ENCODE assay signal across 21 cellular contexts in genomic region chr14:24181251-24182077, GRCh38. TPM values are rescaled to one million over a fixed set of nuclear protein-coding genes. Genes with fewer than 3 reads are reported as not detected.
DNase-seq lines count a peak whose midpoint lies in the region; ATAC-seq and TF ChIP-seq lines count a peak whose summit lies in the region.
"Had no signal": no experiment of that assay in that cellular context is flagged by ENCODE, and none has a peak within 500 bp of the region (broad histone marks: within the 10 kb centered on the region; RNA-seq: fewer than 3 reads in every experiment).

No MANE protein-coding gene starts in this region.

- H3K4me1 Mint-ChIP-seq in T-helper 1 cell treated with Interleukin-12 subunit alpha and Interleukin-12 subunit beta and Interleukin-4 antibody, amounts not matched to agents 30 μg/mL and 1 μg/mL, for 36 hours (ENCODE audit: low read depth), result no peaks in the 10 kb centered on the region
- H3K4me1 Mint-ChIP-seq in central memory CD8-positive, alpha-beta T cell, result peaks cover 4% of the 10 kb centered on the region

- peaks cover 46% of the 10 kb centered on the region for H3K36me3 Mint-ChIP-seq in T-helper 1 cell treated with Interleukin-12 subunit alpha and Interleukin-12 subunit beta and Interleukin-4 antibody, amounts not matched to agents 30 μg/mL and 1 μg/mL, for 36 hours (ENCODE audit: low read depth)
- H3K36me3 Mint-ChIP-seq in central memory CD8-positive, alpha-beta T cell (ENCODE audit: insufficient read depth), result peaks cover 21% of the 10 kb centered on the region

- H3K36me3 ChIP-seq in rectal smooth muscle tissue (ENCODE audit: control insufficient read depth, insufficient read depth, low read length), result peaks cover 37% of the 10 kb centered on the region

- H3K27me3 Mint-ChIP-seq in T-helper 1 cell treated with Interleukin-12 subunit alpha and Interleukin-12 subunit beta and Interleukin-4 antibody, amounts not matched to agents 30 μg/mL and 1 μg/mL, for 36 hours (ENCODE audit: low read depth), result no peaks in the 10 kb centered on the region
- H3K27me3 Mint-ChIP-seq in central memory CD8-positive, alpha-beta T cell, result no peaks in the 10 kb centered on the region

- no peaks in the 10 kb centered on the region for H3K9me3 Mint-ChIP-seq in T-helper 1 cell treated with Interleukin-12 subunit alpha and Interleukin-12 subunit beta and Interleukin-4 antibody, amounts not matched to agents 30 μg/mL and 1 μg/mL, for 36 hours
- no peaks in the 10 kb centered on the region for H3K9me3 Mint-ChIP-seq in central memory CD8-positive, alpha-beta T cell

- DNase-seq in T-helper 1 cell, result no peak
- DNase-seq in central memory CD8-positive, alpha-beta T cell (ENCODE audit: low spot score in 2 of 2), result no peak
- no peak for DNase-seq in stimulated activated CD4-positive, alpha-beta T cell treated with anti-CD3 and anti-CD28 coated beads, Interleukin-4, amount 100 ng/mL, for 4 hours
- DNase-seq: activated CD8-positive, alpha-beta memory T cell treated with anti-CD3 and anti-CD28 coated beads for 24 hours; activated gamma-delta T cell; C1 segment of cervical spinal cord; DMS153; effector CD4-positive, alpha-beta T cell; kidney glomerular epithelial cell; NCI-H1930; NCI-H524 treated with DMSO at 0.1 percent for 48 hours; PC-9; SK-N-SH; stimulated activated CD4-positive, alpha-beta T cell treated with anti-CD3 and anti-CD28 coated beads, Interleukin-2, amount 100 ng/mL, for 48 hours; stimulated activated CD8-positive, alpha-beta memory T cell treated with anti-CD3 and anti-CD28 coated beads, Interleukin-4, amount 100 ng/mL, for 48 hours had no signal

- no peak overlapping the region for H3K9ac ChIP-seq in rectal smooth muscle tissue (ENCODE audit: low read length)
- H3K9ac ChIP-seq: SK-N-SH had no signal

- peak overlapping the region; percentile 95 for H3K27ac ChIP-seq in rectal smooth muscle tissue (ENCODE audit: low read depth, low read length)
- H3K27ac ChIP-seq: PC-9, upper lobe of left lung had no signal

- no peak overlapping the region for H3K4me3 Mint-ChIP-seq in T-helper 1 cell treated with Interleukin-12 subunit alpha and Interleukin-12 subunit beta and Interleukin-4 antibody, amounts not matched to agents 30 μg/mL and 1 μg/mL, for 36 hours
- H3K4me3 Mint-ChIP-seq in central memory CD8-positive, alpha-beta T cell, result no peak overlapping the region

- ATAC-seq in central memory CD8-positive, alpha-beta T cell (replicated peaks; ENCODE audit: extremely low read depth, poor library complexity, severe bottlenecking), result no peak
- ATAC-seq in HG03378 (IDR thresholded peaks at IDR 0.05; ENCODE audit: unreplicated experiment) (no peak), GM18907 (IDR thresholded peaks at IDR 0.05; ENCODE audit: unreplicated experiment) (no peak)

- peak overlapping the region; percentile 9 for H3K27ac Mint-ChIP-seq in T-helper 1 cell treated with Interleukin-12 subunit alpha and Interleukin-12 subunit beta and Interleukin-4 antibody, amounts not matched to agents 30 μg/mL and 1 μg/mL, for 36 hours
- H3K27ac Mint-ChIP-seq in central memory CD8-positive, alpha-beta T cell (ENCODE audit: low read depth), result peak overlapping the region; percentile 83

- H3K27me3 ChIP-seq in rectal smooth muscle tissue (ENCODE audit: control insufficient read depth, insufficient read depth, low read length), result no peaks in the 10 kb centered on the region
- H3K27me3 ChIP-seq: upper lobe of left lung had no signal

- H3K4me3 ChIP-seq in rectal smooth muscle tissue (ENCODE audit: low read length), result no peak overlapping the region
- H3K4me3 ChIP-seq: PC-9, upper lobe of left lung had no signal

- H3K4me1 ChIP-seq in rectal smooth muscle tissue (ENCODE audit: control insufficient read depth, insufficient read depth, low read length), result peaks cover 16% of the 10 kb centered on the region
- H3K4me1 ChIP-seq: upper lobe of left lung had no signal

TF ChIP-seq in PFSK-1, 5 proteins besides CTCF, POLR2A, EP300 and RAD21:
- TF ChIP-seq TAF1 (IDR thresholded peaks at IDR 0.05; ENCODE audit: borderline replicate concordance, insufficient read depth, low read length) (no peak), FOXP2 (optimal IDR thresholded peaks at IDR 0.05; ENCODE audit: borderline replicate concordance, extremely low read depth, extremely low read length, insufficient read depth) (no peak), POLR2AphosphoS5 (IDR thresholded peaks at IDR 0.05; ENCODE audit: low read depth, low read length) (0 out of 2 replicates have a peak, but pooled peaks have one; percentile 5)

RNA-seq across cellular contexts. Expression of gene IPO4, which starts 7.2 kb away (rescaled TPM):
- polyA plus RNA-seq in PFSK-1 (2012; ENCODE audit: insufficient read length, low read depth), result 77.7 TPM

RNA-seq across cellular contexts. Expression of gene REC8, which starts 9.6 kb away (rescaled TPM):
- polyA plus RNA-seq in PFSK-1 (2012; ENCODE audit: insufficient read length, low read depth), result 7.6 TPM

RNA-seq across cellular contexts. Expression of gene TM9SF1, which starts 13.8 kb away (rescaled TPM):
- polyA plus RNA-seq in PFSK-1 (2012; ENCODE audit: insufficient read length, low read depth), result 23.0 TPM

RNA-seq across cellular contexts. Expression of gene IRF9, which starts 20.4 kb away (rescaled TPM):
- polyA plus RNA-seq in PFSK-1 (2012; ENCODE audit: insufficient read length, low read depth), result 19.8 TPM

RNA-seq across cellular contexts. Expression of gene TSSK4, which starts 24.0 kb away (rescaled TPM):
- polyA plus RNA-seq in PFSK-1 (2012; ENCODE audit: insufficient read length, low read depth), result 0.67 TPM
- polyA plus RNA-seq: SK-N-SH had no signal
